1 cellular context compared by ENCODE assay signal in genomic region chr16:11795887-11796226, GRCh38.
TF ChIP-seq lines count a peak whose summit lies in the region.

No MANE protein-coding gene starts in this region.

TF ChIP-seq in HepG2, 621 proteins besides CTCF, POLR2A, EP300 and RAD21:
- no peak for TF ChIP-seq ZNF747 (CRISPR knock-in tag; IDR thresholded peaks at IDR 0.05; ENCODE audit: borderline replicate concordance)
- no peak for TF ChIP-seq SNAPC4 (CRISPR knock-in tag; IDR thresholded peaks at IDR 0.05)
- no peak for TF ChIP-seq BRCA1 (CRISPR knock-in tag; IDR thresholded peaks at IDR 0.05)
- TF ChIP-seq SP2 (CRISPR knock-in tag; IDR thresholded peaks at IDR 0.05) = 0 out of 2 replicates have a peak, but pooled peaks have one; percentile 8
- TF ChIP-seq, protein P1, sequence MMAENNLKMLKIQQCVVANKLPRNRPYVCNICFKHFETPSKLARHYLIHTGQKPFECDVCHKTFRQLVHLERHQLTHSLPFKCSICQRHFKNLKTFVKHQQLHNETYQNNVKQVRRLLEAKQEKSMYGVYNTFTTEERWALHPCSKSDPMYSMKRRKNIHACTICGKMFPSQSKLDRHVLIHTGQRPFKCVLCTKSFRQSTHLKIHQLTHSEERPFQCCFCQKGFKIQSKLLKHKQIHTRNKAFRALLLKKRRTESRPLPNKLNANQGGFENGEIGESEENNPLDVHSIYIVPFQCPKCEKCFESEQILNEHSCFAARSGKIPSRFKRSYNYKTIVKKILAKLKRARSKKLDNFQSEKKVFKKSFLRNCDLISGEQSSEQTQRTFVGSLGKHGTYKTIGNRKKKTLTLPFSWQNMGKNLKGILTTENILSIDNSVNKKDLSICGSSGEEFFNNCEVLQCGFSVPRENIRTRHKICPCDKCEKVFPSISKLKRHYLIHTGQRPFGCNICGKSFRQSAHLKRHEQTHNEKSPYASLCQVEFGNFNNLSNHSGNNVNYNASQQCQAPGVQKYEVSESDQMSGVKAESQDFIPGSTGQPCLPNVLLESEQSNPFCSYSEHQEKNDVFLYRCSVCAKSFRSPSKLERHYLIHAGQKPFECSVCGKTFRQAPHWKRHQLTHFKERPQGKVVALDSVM (CRISPR knock-in tag; IDR thresholded peaks at IDR 0.05) = peak; percentile 76
- TF ChIP-seq SRSF1 (optimal IDR thresholded peaks at IDR 0.05; ENCODE audit: low read depth, low read length) = peak; percentile 8
- no peak for TF ChIP-seq CAMTA2 (CRISPR knock-in tag; IDR thresholded peaks at IDR 0.05; ENCODE audit: borderline replicate concordance)
- TF ChIP-seq ZSCAN29 (CRISPR knock-in tag; conservative IDR thresholded peaks at IDR 0.05) = 0 out of 2 replicates have a peak, but pooled peaks have one; percentile 25
- TF ChIP-seq, protein P2, sequence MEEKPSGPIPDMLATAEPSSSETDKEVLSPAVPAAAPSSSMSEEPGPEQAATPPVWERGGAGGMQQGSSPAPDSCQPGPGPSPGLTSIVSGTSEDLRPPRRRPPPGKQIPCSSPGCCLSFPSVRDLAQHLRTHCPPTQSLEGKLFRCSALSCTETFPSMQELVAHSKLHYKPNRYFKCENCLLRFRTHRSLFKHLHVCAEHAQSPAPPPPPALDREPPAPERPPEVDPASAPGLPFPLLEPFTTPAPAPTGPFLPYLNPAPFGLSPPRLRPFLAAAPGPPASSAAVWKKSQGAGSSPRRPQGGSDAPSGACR (CRISPR knock-in tag; IDR thresholded peaks at IDR 0.05) = no peak
- 0 out of 2 replicates have a peak, but pooled peaks have one; percentile 11 for TF ChIP-seq ZBED4 (CRISPR knock-in tag; IDR thresholded peaks at IDR 0.05; ENCODE audit: borderline replicate concordance)
- TF ChIP-seq HES4 (CRISPR knock-in tag; IDR thresholded peaks at IDR 0.05; ENCODE audit: borderline replicate concordance) = no peak
- 0 out of 2 replicates have a peak, but pooled peaks have one; percentile 11 for TF ChIP-seq MTF1 (CRISPR knock-in tag; IDR thresholded peaks at IDR 0.05)
